ENCODE assay signal across 21 cellular contexts in the genomic region with DNA sequence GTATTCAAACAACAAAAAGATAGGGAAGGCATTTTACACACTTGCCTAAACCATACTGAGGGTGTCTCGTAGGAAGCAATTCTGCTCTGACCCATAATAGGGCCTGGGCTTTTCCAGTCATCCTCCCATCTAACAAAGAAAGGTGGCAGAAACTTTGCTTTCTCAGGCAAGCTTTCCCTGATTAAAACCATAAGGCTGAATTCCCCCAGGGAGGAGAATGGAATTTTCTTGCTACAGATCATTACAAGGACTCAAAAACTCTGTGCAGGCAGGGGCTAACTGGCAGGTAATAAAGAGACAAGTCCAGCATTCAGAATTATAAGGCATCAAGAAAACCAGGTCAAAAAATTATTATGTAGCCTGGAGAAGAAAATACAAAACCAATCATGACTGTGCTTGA.
DNase-seq lines count a peak whose midpoint lies in the region; TF ChIP-seq lines count a peak whose summit lies in the region.
"Had no signal": no experiment of that assay in that cellular context is flagged by ENCODE, and none has a peak within 500 bp of the region (broad histone marks: within the 10 kb centered on the region; RNA-seq: fewer than 3 reads in every experiment).

No MANE protein-coding gene starts in this region.

- H4K20me1 ChIP-seq in GM23248 (ENCODE audit: insufficient read depth): 0 out of 2 replicates have a peak, but pooled peaks cover 6% of the 10 kb centered on the region
- H4K20me1 ChIP-seq in neural progenitor cell (ENCODE audit: low read depth): peaks cover 39% of the 10 kb centered on the region

- H3K4me1 Mint-ChIP-seq in neural progenitor cell: peaks cover 38% of the 10 kb centered on the region

- no peak overlapping the region for H3K4me2 ChIP-seq in GM23248 (ENCODE audit: unreplicated experiment)
- H3K4me2 ChIP-seq in neural progenitor cell: no peak overlapping the region
- H3K4me2 ChIP-seq: PC-9 had no signal

- H3K9ac ChIP-seq in GM23248 (no peak overlapping the region), neural progenitor cell (no peak overlapping the region)

- H3K4me1 ChIP-seq in GM23248 (ENCODE audit: insufficient read depth) (peaks cover 12% of the 10 kb centered on the region; the same call in 1 of the 2 replicates), neural progenitor cell (peaks cover 25% of the 10 kb centered on the region)

- WGBS in GM23248 (ENCODE audit: low coverage in 1 of 2, low lambda C conversion rate in 2 of 2, missing lambda C conversion rate in 2 of 2), 2 experiments: 59 to 70% methylated on average over 1 of the region's 1 CpG

- H3K27ac Mint-ChIP-seq in neural progenitor cell: peak overlapping the region; percentile 1
- H3K27ac Mint-ChIP-seq: HFFc6 had no signal

- DNase-seq in AG08395 (ENCODE audit: low spot score) (peak; percentile 18), GM23248 (peak; percentile 39), fibroblast of peridontal ligament (ENCODE audit: extremely low read depth) (peak; percentile 82), neural progenitor cell (ENCODE audit: low spot score) (no peak), retina (no peak), NCI-H187 treated with DMSO at 0.1 percent for 48 hours (lab: John Stamatoyannopoulos, UW) (no peak), NCI-H524 (lab: John Stamatoyannopoulos, UW) (no peak), germinal center (ENCODE audit: low spot score) (no peak)
- DNase-seq: 8988T, C1 segment of cervical spinal cord, DND-41, GDM1, HFFc6, Karpas-422, MG63, NCI-H1092, NCI-H146, NCI-H2081 treated with DMSO at 0.1 percent for 48 hours, NCI-H510A, NCI-H82, PC-9 had no signal

- H3K4me3 Mint-ChIP-seq in neural progenitor cell: no peak overlapping the region
- H3K4me3 Mint-ChIP-seq: HFFc6 had no signal

- H3K4me3 ChIP-seq in GM23248: no peak overlapping the region
- H3K4me3 ChIP-seq in neural progenitor cell: no peak overlapping the region
- H3K4me3 ChIP-seq: MG63, PC-9 had no signal

- no peaks in the 10 kb centered on the region for H3K27me3 Mint-ChIP-seq in neural progenitor cell (ENCODE audit: insufficient read depth, low read depth)

- H3F3A ChIP-seq in GM23248 (ENCODE audit: insufficient read depth): peaks cover 7% of the 10 kb centered on the region; the same call in 1 of the 2 replicates
- peaks cover 4% of the 10 kb centered on the region for H3F3A ChIP-seq in neural progenitor cell (ENCODE audit: low read depth)

- no peaks in the 10 kb centered on the region for H3K9me2 ChIP-seq in GM23248 (ENCODE audit: insufficient read depth)

- H3K27ac ChIP-seq in GM23248 (no peak overlapping the region), neural progenitor cell (peak overlapping the region; percentile 23)
- H3K27ac ChIP-seq: PC-9 had no signal

- H2AFZ ChIP-seq in GM23248 (no peak overlapping the region), neural progenitor cell (replicated peaks) (no peak overlapping the region)
- H2AFZ ChIP-seq: PC-9 had no signal

- H3K36me3 ChIP-seq in GM23248 (ENCODE audit: low read depth) (peaks cover 11% of the 10 kb centered on the region; the same call in 1 of the 2 replicates), neural progenitor cell (no peaks in the 10 kb centered on the region)

- H3K79me2 ChIP-seq in GM23248 (ENCODE audit: insufficient read depth) (peaks cover 96% of the 10 kb centered on the region), neural progenitor cell (ENCODE audit: low read depth) (peaks cover 70% of the 10 kb centered on the region)

- no peak for TF ChIP-seq CTCF in neural progenitor cell (IDR thresholded peaks at IDR 0.05)

- H3K9me3 ChIP-seq in GM23248 (ENCODE audit: low read depth) (no peaks in the 10 kb centered on the region), neural progenitor cell (ENCODE audit: low read depth) (no peaks in the 10 kb centered on the region)
- H3K9me3 ChIP-seq: MG63 had no signal

- H3K27me3 ChIP-seq in GM23248 (replicated peaks; ENCODE audit: insufficient read depth) (no peaks in the 10 kb centered on the region), neural progenitor cell (no peaks in the 10 kb centered on the region)
- H3K27me3 ChIP-seq: MG63 had no signal

- no peaks in the 10 kb centered on the region for H3K36me3 Mint-ChIP-seq in neural progenitor cell

- H3K9me3 Mint-ChIP-seq in neural progenitor cell: no peaks in the 10 kb centered on the region
- H3K9me3 Mint-ChIP-seq: HFFc6 had no signal

- in situ Hi-C loops in GM23248 (cut with MboI): loop anchor here (10.0 kb wide), 1 partner anchor 127 kb away; no protein-coding TSS in a partner anchor

Comparison
In these comparisons a context has a peak if more than half of its experiments do, and no peak if none do; other contexts are left out.
1. DNase-seq: peak in AG08395 (single experiment), GM23248 (single experiment) and fibroblast of peridontal ligament (single experiment); none in neural progenitor cell (single experiment), retina (single experiment), NCI-H187 treated with DMSO at 0.1 percent for 48 hours (single experiment), NCI-H524 (0 of 2) and germinal center (single experiment).